8 cellular contexts compared by ENCODE assay signal in the genomic region with DNA sequence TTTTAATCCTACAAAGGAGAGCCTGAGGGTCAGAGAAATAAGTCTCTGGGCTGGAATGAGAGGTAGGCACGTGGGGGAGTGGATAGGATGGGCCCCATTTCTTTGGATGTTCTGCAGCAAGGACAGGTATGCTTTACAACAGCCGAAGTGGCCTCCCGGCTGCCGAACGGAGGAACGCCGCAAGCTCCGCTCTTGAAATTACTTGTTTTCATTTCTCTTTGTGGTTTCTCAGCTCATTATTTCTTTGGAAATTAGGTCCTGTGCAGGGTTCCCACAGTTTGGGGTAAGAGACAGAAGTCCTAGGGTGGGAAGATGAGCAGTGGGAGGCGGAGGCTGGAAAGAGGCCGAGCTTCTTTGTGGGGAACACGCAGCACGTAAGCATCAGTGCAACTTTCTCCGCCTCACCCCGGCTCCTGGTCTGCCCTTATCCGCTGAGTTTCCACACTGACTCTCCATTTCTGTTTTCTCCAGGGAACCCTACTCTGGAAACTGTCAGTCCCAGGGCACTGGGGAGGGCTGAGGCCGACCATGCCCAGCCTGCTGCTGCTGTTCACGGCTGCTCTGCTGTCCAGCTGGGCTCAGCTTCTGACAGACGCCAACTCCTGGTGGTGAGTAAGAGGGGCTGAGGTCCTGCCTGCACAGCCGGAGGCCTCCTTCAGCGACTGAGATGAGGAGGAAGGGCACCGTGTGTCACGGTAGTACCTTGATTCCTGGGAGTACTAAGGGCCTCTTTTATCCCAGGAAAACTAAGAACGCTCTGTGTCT. TPM values are rescaled to one million over a fixed set of nuclear protein-coding genes. Genes with fewer than 3 reads are reported as not detected.
DNase-seq lines count a peak whose midpoint lies in the region; ATAC-seq and TF ChIP-seq lines count a peak whose summit lies in the region.

No MANE protein-coding gene starts in this region.

- CTCF ChIA-PET in activated naive CD4-positive, alpha-beta T cell treated with anti-CD3 and anti-CD28 coated beads for 36 hours (lab: Charles Lee): interaction anchor here (1.0 to 2.5 kb wide), 5 partner anchors 28 to 513 kb away, joined by 3 to 13 read pairs (median 3); no protein-coding TSS in a partner anchor

- no peaks in the 10 kb centered on the region for H3K9me3 Mint-ChIP-seq in activated naive CD4-positive, alpha-beta T cell treated with anti-CD3 and anti-CD28 coated beads for 36 hours

- no peak for ATAC-seq in lower lobe of right lung
- ATAC-seq in thoracic aorta (ENCODE audit: insufficient number of reproducible peaks, low FRiP score, low read depth): no peak
- ATAC-seq in mucosa of descending colon: no peak

- no peaks in the 10 kb centered on the region for H3K36me3 Mint-ChIP-seq in activated naive CD4-positive, alpha-beta T cell treated with anti-CD3 and anti-CD28 coated beads for 36 hours (ENCODE audit: low read depth)

- H3K27me3 ChIP-seq in lower lobe of right lung (ENCODE audit: low read depth) (peaks cover 25% of the 10 kb centered on the region), thoracic aorta (replicated peaks; ENCODE audit: insufficient read depth) (no peaks in the 10 kb centered on the region)

- H3K9me3 ChIP-seq in lower lobe of right lung: no peaks in the 10 kb centered on the region
- no peaks in the 10 kb centered on the region for H3K9me3 ChIP-seq in thoracic aorta
- no peaks in the 10 kb centered on the region for H3K9me3 ChIP-seq in mucosa of descending colon

- in situ Hi-C loops in astrocyte of the spinal cord (cut with HindIII; ENCODE audit: low sequenced_read_pairs): no loop called here

- peak; percentile 14 for DNase-seq in activated naive CD4-positive, alpha-beta T cell treated with anti-CD3 and anti-CD28 coated beads for 36 hours
- no peak for DNase-seq in activated naive CD4-positive, alpha-beta T cell treated with anti-CD3 and anti-CD28 coated beads, Interleukin-2, amount 50 U/mL, for 16 hours
- peak; percentile 77 for DNase-seq in astrocyte of the spinal cord (ENCODE audit: low read depth, low spot score)
- DNase-seq in lower lobe of right lung: no peak
- DNase-seq in thoracic aorta (ENCODE audit: low spot score): no peak
- DNase-seq in DMS 273 treated with DMSO at 0.1 percent for 48 hours (lab: John Stamatoyannopoulos, UW): no peak
- no peak for DNase-seq in mucosa of descending colon
- no peak for DNase-seq in stimulated activated CD4-positive, alpha-beta T cell treated with anti-CD3 and anti-CD28 coated beads, Interleukin-12 subunit alpha, Interleukin-12 subunit beta, amount 100 ng/mL, for 4 hours

- peaks cover 44% of the 10 kb centered on the region for H3K27me3 Mint-ChIP-seq in activated naive CD4-positive, alpha-beta T cell treated with anti-CD3 and anti-CD28 coated beads for 36 hours (ENCODE audit: low read depth)

- H3K4me3 Mint-ChIP-seq in activated naive CD4-positive, alpha-beta T cell treated with anti-CD3 and anti-CD28 coated beads for 36 hours: peak overlapping the region; percentile 53

- H3K36me3 ChIP-seq in lower lobe of right lung (no peaks in the 10 kb centered on the region), thoracic aorta (no peaks in the 10 kb centered on the region), mucosa of descending colon (ENCODE audit: low read depth) (no peaks in the 10 kb centered on the region)

- H3K27ac ChIP-seq in lower lobe of right lung (no peak overlapping the region), thoracic aorta (no peak overlapping the region)

- H3K4me1 ChIP-seq in lower lobe of right lung (peaks cover 37% of the 10 kb centered on the region), thoracic aorta (ENCODE audit: control insufficient read depth in 1 of 2, low read depth in 2 of 2) (peaks cover 6 to 20% of the 10 kb centered on the region in 2 donors), mucosa of descending colon (ENCODE audit: low read depth) (peaks cover 13% of the 10 kb centered on the region)

- no peak overlapping the region for H3K27ac Mint-ChIP-seq in activated naive CD4-positive, alpha-beta T cell treated with anti-CD3 and anti-CD28 coated beads for 36 hours

- intact Hi-C loops in activated naive CD4-positive, alpha-beta T cell treated with anti-CD3 and anti-CD28 coated beads for 36 hours (cut with micrococcal nuclease): loop anchor here (10.0 kb wide), 1 partner anchor 954 kb away; no protein-coding TSS in a partner anchor
- intact Hi-C loops in lower lobe of right lung (cut with DNase I) (no loop called here), mucosa of descending colon (cut with DNase I, micrococcal nuclease) (loop anchor here in 1 of 2 donors (10.0 kb wide), 1 partner anchor 304 kb away; no protein-coding TSS in a partner anchor)

- H3K4me1 Mint-ChIP-seq in activated naive CD4-positive, alpha-beta T cell treated with anti-CD3 and anti-CD28 coated beads for 36 hours (ENCODE audit: low read depth): peaks cover 15% of the 10 kb centered on the region

- TF ChIP-seq CTCF in astrocyte of the spinal cord (IDR thresholded peaks at IDR 0.05; ENCODE audit: low read depth, low read length): peak; percentile 7
- TF ChIP-seq CTCF in lower lobe of right lung (IDR thresholded peaks at IDR 0.05): no peak
- no peak for TF ChIP-seq CTCF in thoracic aorta (IDR thresholded peaks at IDR 0.05)
- TF ChIP-seq CTCF in mucosa of descending colon (IDR thresholded peaks at IDR 0.05): no peak

- H3K4me3 ChIP-seq in astrocyte of the spinal cord (ENCODE audit: low read depth, low read length): no peak overlapping the region
- H3K4me3 ChIP-seq in lower lobe of right lung: peak overlapping the region; percentile 58
- H3K4me3 ChIP-seq in thoracic aorta: peak overlapping the region; percentile 73
- no peak overlapping the region for H3K4me3 ChIP-seq in mucosa of descending colon

RNA-seq across cellular contexts. Expression of a gene that starts 2.0 kb away (rescaled TPM):
- not detected for total RNA-seq in activated naive CD4-positive, alpha-beta T cell treated with anti-CD3 and anti-CD28 coated beads for 36 hours
- total RNA-seq in lower lobe of right lung (6.1 TPM), thoracic aorta (1 to 10 TPM; 2.3 to 3.1 TPM), mucosa of descending colon (10 to 100 TPM in 1 of 3 donors, 1 to 10 TPM in 2; 2.7 to 10.8 (median 4.7) TPM)

RNA-seq across cellular contexts. Expression of a gene that starts 36.6 kb away (rescaled TPM):
- 10 to 100 TPM; 11.4 to 11.9 TPM for total RNA-seq in activated naive CD4-positive, alpha-beta T cell treated with anti-CD3 and anti-CD28 coated beads for 36 hours
- total RNA-seq in lower lobe of right lung: 16.6 TPM
- total RNA-seq in thoracic aorta: 10 to 100 TPM; 15.0 to 17.0 TPM
- total RNA-seq in mucosa of descending colon: 10 to 100 TPM; 29.4 to 39.6 (median 33.6) TPM

RNA-seq across cellular contexts. Expression of a gene that starts 59.9 kb away (rescaled TPM):
- total RNA-seq in activated naive CD4-positive, alpha-beta T cell treated with anti-CD3 and anti-CD28 coated beads for 36 hours: 10 to 100 TPM; 31.1 to 34.8 TPM
- 83.8 TPM for total RNA-seq in lower lobe of right lung
- 10 to 100 TPM; 24.2 to 43.0 TPM for total RNA-seq in thoracic aorta
- 100 to 1,000 TPM in 1 of 3 donors, 10 to 100 TPM in 2; 76.1 to 119 (median 98.5) TPM for total RNA-seq in mucosa of descending colon

Comparison
In these comparisons a context has a peak if more than half of its experiments do, and no peak if none do; other contexts are left out.
1. DNase-seq: peak in activated naive CD4-positive, alpha-beta T cell treated with anti-CD3 and anti-CD28 coated beads for 36 hours (single experiment) and astrocyte of the spinal cord (single experiment); none in activated naive CD4-positive, alpha-beta T cell treated with anti-CD3 and anti-CD28 coated beads, Interleukin-2, amount 50 U/mL, for 16 hours (single experiment), lower lobe of right lung (single experiment), thoracic aorta (single experiment), DMS 273 treated with DMSO at 0.1 percent for 48 hours (single experiment), mucosa of descending colon (0 of 3) and stimulated activated CD4-positive, alpha-beta T cell treated with anti-CD3 and anti-CD28 coated beads, Interleukin-12 subunit alpha, Interleukin-12 subunit beta, amount 100 ng/mL, for 4 hours (single experiment).
2. H3K4me3 ChIP-seq: peak in lower lobe of right lung (single experiment) and thoracic aorta (single experiment); none in astrocyte of the spinal cord (single experiment) and mucosa of descending colon (single experiment).